ENCODE assay signal across 8 cellular contexts in genomic region chr21:36989199-36989698, GRCh38. TPM values are rescaled to one million over a fixed set of nuclear protein-coding genes. Genes with fewer than 3 reads are reported as not detected.
DNase-seq lines count a peak whose midpoint lies in the region; FAIRE-seq and TF ChIP-seq lines count a peak whose summit lies in the region.
"Not testable (repeated sequence)": the region's sequence is repeated elsewhere in the genome, so short reads cannot be mapped to it uniquely, and the experiment has no call there.

No MANE protein-coding gene starts in this region.

- H2BK5ac ChIP-seq in mesenchymal stem cell (ENCODE audit: low read depth, low read length, poor library complexity, severe bottlenecking) = peak overlapping the region; percentile 74

- H3K14ac ChIP-seq in mesenchymal stem cell (ENCODE audit: low read length in 2 of 2) = not testable (repeated sequence)

- not testable (repeated sequence) for H2AK5ac ChIP-seq in mesenchymal stem cell (ENCODE audit: low read length, severe bottlenecking)

- not testable (repeated sequence) for H3K9me3 ChIP-seq in mesenchymal stem cell (ENCODE audit: control insufficient read depth, low read length)

- H3K23ac ChIP-seq in mesenchymal stem cell (ENCODE audit: low read length in 2 of 2) = not testable (repeated sequence)

- TF ChIP-seq CTCF in GM06990 (IDR thresholded peaks at IDR 0.05; ENCODE audit: insufficient read depth, low read length, poor library complexity, severe bottlenecking); bronchial epithelial cell (IDR thresholded peaks at IDR 0.05; ENCODE audit: insufficient read depth, low read length, severe bottlenecking); foreskin fibroblast (IDR thresholded peaks at IDR 0.05; ENCODE audit: low read depth, low read length); retinal pigment epithelial cell (conservative IDR thresholded peaks at IDR 0.05; ENCODE audit: low read depth, low read length): not testable (repeated sequence)

- WGBS in mesenchymal stem cell = 60% methylated on average over 22 of the region's 22 CpGs
- 42% methylated on average over 22 of the region's 22 CpGs for WGBS in urinary bladder

- H3K4me3 ChIP-seq in GM06990 (replicated peaks; ENCODE audit: low read depth, low read length) (peak overlapping the region; percentile 61), bronchial epithelial cell (ENCODE audit: low read depth, low read length) (peak overlapping the region; percentile 54), foreskin fibroblast (ENCODE audit: low read depth in 1 of 2, low read length in 2 of 2) (peak overlapping the region; percentile 54 to 58), mesenchymal stem cell (ENCODE audit: insufficient read depth in 1 of 2, low read depth in 1 of 2, low read length in 2 of 2) (peak overlapping the region; percentile 76 to 79), retinal pigment epithelial cell (ENCODE audit: low read length) (peak overlapping the region; percentile 57), urinary bladder (ENCODE audit: low read depth, low read length) (peak overlapping the region; percentile 55)

- H2BK12ac ChIP-seq in mesenchymal stem cell (ENCODE audit: low read length in 2 of 2) = not testable (repeated sequence)

- H3K36me3 Mint-ChIP-seq in activated CD4-positive, alpha-beta memory T cell treated with anti-CD3 and anti-CD28 coated beads, Interleukin-2, amount 10 ng/mL, durations not matched to agents 7 days and 5 days (ENCODE audit: low read depth) = not testable (repeated sequence)

- FAIRE-seq in bronchial epithelial cell (lab: Jason Lieb, UNC) = not testable (repeated sequence)

- not testable (repeated sequence) for H3K9me3 Mint-ChIP-seq in activated CD4-positive, alpha-beta memory T cell treated with anti-CD3 and anti-CD28 coated beads, Interleukin-2, amount 10 ng/mL, durations not matched to agents 7 days and 5 days

- not testable (repeated sequence) for H3K4me1 ChIP-seq in mesenchymal stem cell (ENCODE audit: control insufficient read depth, insufficient read depth, low read depth, low read length); urinary bladder (ENCODE audit: insufficient read depth)

- peak overlapping the region; percentile 92 for H2AFZ ChIP-seq in mesenchymal stem cell (ENCODE audit: low read depth, low read length)

- not testable (repeated sequence) for H2BK120ac ChIP-seq in mesenchymal stem cell (ENCODE audit: low read depth, low read length)

- peak overlapping the region; percentile 89 for H4K8ac ChIP-seq in mesenchymal stem cell (ENCODE audit: low read length)

- H3K79me1 ChIP-seq in mesenchymal stem cell (replicated peaks; ENCODE audit: low read length, poor library complexity, severe bottlenecking) = not testable (repeated sequence)

- H3K9ac ChIP-seq in mesenchymal stem cell (ENCODE audit: low read length) = peak overlapping the region; percentile 89

- H3K36me3 ChIP-seq in GM06990 (ENCODE audit: control insufficient read depth, insufficient read depth, low read length); bronchial epithelial cell (ENCODE audit: control insufficient read depth, insufficient read depth, low read length); mesenchymal stem cell (ENCODE audit: control insufficient read depth in 1 of 2, insufficient read depth in 2 of 2, low read depth in 1 of 2, low read length in 2 of 2); urinary bladder (ENCODE audit: insufficient read depth): not testable (repeated sequence)

- peak overlapping the region; percentile 87 to 95 for H3K18ac ChIP-seq in mesenchymal stem cell (ENCODE audit: low read depth in 1 of 2, low read length in 2 of 2)

- H3K4ac ChIP-seq in mesenchymal stem cell (ENCODE audit: low read depth in 1 of 2, low read length in 2 of 2) = peak overlapping the region in 1 of 2 experiments; percentile 80

- H3K27me3 Mint-ChIP-seq in activated CD4-positive, alpha-beta memory T cell treated with anti-CD3 and anti-CD28 coated beads, Interleukin-2, amount 10 ng/mL, durations not matched to agents 7 days and 5 days = not testable (repeated sequence)

- CTCF ChIA-PET in activated CD4-positive, alpha-beta memory T cell treated with anti-CD3 and anti-CD28 coated beads, Interleukin-2, amount 10 ng/mL, durations not matched to agents 7 days and 5 days (lab: Charles Lee) = interaction anchor here (0.7 to 3.5 kb wide), 17 partner anchors 11 to 97 kb away, joined by 3 to 32 read pairs (median 5); partner anchors contain the start of gene RIPPLY3

- POLR2A ChIA-PET in activated CD4-positive, alpha-beta memory T cell treated with anti-CD3 and anti-CD28 coated beads, Interleukin-2, amount 10 ng/mL, durations not matched to agents 7 days and 5 days (lab: Charles Lee) = interaction anchor here (0.7 to 2.6 kb wide), 9 partner anchors 10 to 669 kb away, joined by 3 to 28 read pairs (median 3); partner anchors contain the start of genes HLCS and MORC3

- peaks cover 36% of the 10 kb centered on the region for H3K4me1 Mint-ChIP-seq in activated CD4-positive, alpha-beta memory T cell treated with anti-CD3 and anti-CD28 coated beads, Interleukin-2, amount 10 ng/mL, durations not matched to agents 7 days and 5 days

- H2BK15ac ChIP-seq in mesenchymal stem cell (ENCODE audit: low read depth, poor library complexity, severe bottlenecking) = peak overlapping the region; percentile 44

- peak overlapping the region; percentile 59 for H3K27ac ChIP-seq in mesenchymal stem cell (ENCODE audit: low read length, poor library complexity, severe bottlenecking)
- H3K27ac ChIP-seq in urinary bladder (ENCODE audit: low read depth) = peak overlapping the region; percentile 98

- peak overlapping the region; percentile 52 for H4K91ac ChIP-seq in mesenchymal stem cell (ENCODE audit: low read length)

- H3K27ac Mint-ChIP-seq in activated CD4-positive, alpha-beta memory T cell treated with anti-CD3 and anti-CD28 coated beads, Interleukin-2, amount 10 ng/mL, durations not matched to agents 7 days and 5 days = peak overlapping the region; percentile 74

- peak overlapping the region; percentile 83 for H3K4me3 Mint-ChIP-seq in activated CD4-positive, alpha-beta memory T cell treated with anti-CD3 and anti-CD28 coated beads, Interleukin-2, amount 10 ng/mL, durations not matched to agents 7 days and 5 days

- not testable (repeated sequence) for H3K27me3 ChIP-seq in GM06990 (replicated peaks; ENCODE audit: control insufficient read depth, insufficient read depth, low read length); bronchial epithelial cell (ENCODE audit: control insufficient read depth, insufficient read depth, low read length); mesenchymal stem cell (ENCODE audit: control insufficient read depth in 1 of 2, insufficient read depth in 1 of 2, low read length in 2 of 2)

- DNase-seq in GM06990 (ENCODE audit: extremely low read depth, insufficient read length); activated CD4-positive, alpha-beta memory T cell treated with anti-CD3 and anti-CD28 coated beads, Interleukin-2, amount 10 ng/mL, durations not matched to agents 7 days and 5 days; bronchial epithelial cell (ENCODE audit: low read depth); foreskin fibroblast; mesenchymal stem cell; retinal pigment epithelial cell (ENCODE audit: low read depth): not testable (repeated sequence)
- DNase-seq in NCI-H2081 treated with DMSO at 0.1 percent for 48 hours (lab: John Stamatoyannopoulos, UW) = peak; percentile 50

- peak overlapping the region; percentile 29 for H3K4me2 ChIP-seq in mesenchymal stem cell (ENCODE audit: low read length, poor library complexity, severe bottlenecking)

RNA-seq across cellular contexts. Expression of gene RIPPLY3, which starts 17.3 kb away (rescaled TPM):
- not detected for total RNA-seq in activated CD4-positive, alpha-beta memory T cell treated with anti-CD3 and anti-CD28 coated beads, Interleukin-2, amount 10 ng/mL, durations not matched to agents 7 days and 5 days
- total RNA-seq in bronchial epithelial cell (under 0.01 TPM in 1 of 2 replicates, not detected in the other), urinary bladder (not detected)
- 0.03 TPM for polyA plus RNA-seq in mesenchymal stem cell (2013, experiment 1 of 2)
- polyA plus RNA-seq in mesenchymal stem cell (2013, experiment 2 of 2) = 0.05 TPM
- polyA plus RNA-seq in urinary bladder = 0.48 TPM

RNA-seq across cellular contexts. Expression of gene HLCS, which starts 22.8 kb away (rescaled TPM):
- 10 to 100 TPM; 13.3 to 13.9 TPM for total RNA-seq in activated CD4-positive, alpha-beta memory T cell treated with anti-CD3 and anti-CD28 coated beads, Interleukin-2, amount 10 ng/mL, durations not matched to agents 7 days and 5 days
- total RNA-seq in bronchial epithelial cell (26.3 and 32.1 TPM in 2 replicates), urinary bladder (22.9 TPM)
- 12.3 TPM for polyA plus RNA-seq in mesenchymal stem cell (2013, experiment 1 of 2)
- polyA plus RNA-seq in mesenchymal stem cell (2013, experiment 2 of 2) = 12.5 TPM
- polyA plus RNA-seq in urinary bladder = 8.6 TPM
